Comparison of ENCODE assay signal across 19 cellular contexts in the genomic region with DNA sequence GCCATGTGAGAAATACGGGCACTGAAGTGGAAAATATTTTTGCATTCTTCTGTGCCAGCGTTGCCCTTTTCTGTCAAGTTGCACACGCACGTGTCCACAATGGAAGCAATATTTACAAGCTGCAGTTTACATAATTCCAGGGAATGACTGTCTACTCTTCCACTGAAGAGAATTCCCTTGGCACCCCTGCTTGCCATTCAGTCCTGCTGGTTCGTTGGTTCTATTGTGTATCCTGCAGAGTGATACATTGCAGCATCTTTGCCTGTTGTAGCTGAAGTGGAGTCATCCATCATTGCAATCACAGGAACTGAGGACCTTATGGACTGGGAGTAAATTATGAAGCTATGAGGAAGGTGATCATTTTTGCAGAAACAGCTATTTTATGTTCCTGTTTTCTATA.
"Had no signal": no experiment of that assay in that cellular context is flagged by ENCODE, and none has a peak within 500 bp of the region (broad histone marks: within the 10 kb centered on the region; RNA-seq: fewer than 3 reads in every experiment).

No MANE protein-coding gene starts in this region.

- H3K27me3 Mint-ChIP-seq: activated naive CD8-positive, alpha-beta T cell treated with anti-CD3 and anti-CD28 coated beads, Interleukin-2, amount 10 ng/mL, durations not matched to agents 7 days and 5 days had no signal

- H3K4me3 Mint-ChIP-seq: activated naive CD8-positive, alpha-beta T cell treated with anti-CD3 and anti-CD28 coated beads, Interleukin-2, amount 10 ng/mL, durations not matched to agents 7 days and 5 days; neural crest cell had no signal

- ATAC-seq: heart left ventricle, lower lobe of right lung had no signal

- H3K9me3 Mint-ChIP-seq: activated naive CD8-positive, alpha-beta T cell treated with anti-CD3 and anti-CD28 coated beads, Interleukin-2, amount 10 ng/mL, durations not matched to agents 7 days and 5 days; neural crest cell had no signal

- H3K27me3 ChIP-seq: breast epithelium, heart left ventricle, ovary, stomach had no signal

- H3K27ac ChIP-seq: breast epithelium, heart left ventricle, lower lobe of right lung, ovary, stomach, thoracic aorta had no signal

- H3K4me3 ChIP-seq: breast epithelium, heart left ventricle, lower lobe of right lung, ovary, stomach, thoracic aorta had no signal

- H3K27ac Mint-ChIP-seq: activated naive CD8-positive, alpha-beta T cell treated with anti-CD3 and anti-CD28 coated beads, Interleukin-2, amount 10 ng/mL, durations not matched to agents 7 days and 5 days had no signal

- DNase-seq: activated CD4-positive, alpha-beta T cell treated with anti-CD3 and anti-CD28 coated beads, Interleukin-2, amount 50 U/mL, for 4 hours; activated CD4-positive, CD25-positive, alpha-beta regulatory T cell treated with anti-CD3 and anti-CD28 coated beads, Interleukin-2, amount 50 U/mL, for 72 hours; activated naive CD4-positive, alpha-beta T cell; activated naive CD8-positive, alpha-beta T cell treated with anti-CD3 and anti-CD28 coated beads, Interleukin-2, amount 10 ng/mL, durations not matched to agents 7 days and 5 days; activated T-cell treated with anti-CD3 and anti-CD28 coated beads for 4 hours; anterior cingulate cortex; cerebellar nuclear complex; effector memory CD4-positive, alpha-beta T cell; heart left ventricle; lower lobe of right lung; midbrain; ovary; stimulated activated CD4-positive, alpha-beta T cell treated with anti-CD3 and anti-CD28 coated beads, Interleukin-12 subunit alpha, Interleukin-12 subunit beta, amount 100 ng/mL, for 4 hours; stimulated activated CD4-positive, alpha-beta T cell treated with anti-CD3 and anti-CD28 coated beads, Interleukin-2, amount 100 ng/mL, for 24 hours; stomach; T1000 had no signal

- H3K4me1 Mint-ChIP-seq: activated naive CD8-positive, alpha-beta T cell treated with anti-CD3 and anti-CD28 coated beads, Interleukin-2, amount 10 ng/mL, durations not matched to agents 7 days and 5 days had no signal

- H3K36me3 Mint-ChIP-seq: activated naive CD8-positive, alpha-beta T cell treated with anti-CD3 and anti-CD28 coated beads, Interleukin-2, amount 10 ng/mL, durations not matched to agents 7 days and 5 days had no signal
